ENCODE assay signal across 1 cellular context in the genomic region with DNA sequence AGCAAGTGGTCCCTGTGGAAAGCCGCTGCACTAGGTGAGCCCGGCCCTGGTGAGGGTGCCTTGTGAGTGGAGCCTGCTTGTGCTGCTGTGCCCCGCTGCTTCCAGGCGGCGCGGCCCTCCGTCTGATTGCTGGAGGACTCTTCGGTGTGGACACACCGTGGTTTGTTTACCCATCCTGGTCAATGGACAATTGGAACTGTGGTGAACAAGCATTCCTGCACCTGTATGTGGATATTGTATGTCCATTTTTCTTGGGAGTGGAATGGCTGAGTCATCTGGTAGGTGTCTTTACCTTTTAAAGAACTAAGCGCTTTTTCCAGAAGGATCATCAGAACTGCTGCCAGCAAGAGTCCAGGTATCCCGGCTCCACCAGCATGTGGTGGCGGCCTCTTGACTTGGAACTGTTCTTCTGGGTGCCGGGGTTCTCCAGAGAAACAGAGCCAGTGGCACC.
A peak's percentile ranks its signal among the peaks of the same experiment; 100 is the strongest.
TF ChIP-seq lines count a peak whose summit lies in the region.

No MANE protein-coding gene starts in this region.

TF ChIP-seq in K562, 482 proteins besides CTCF, POLR2A, EP300 and RAD21:
- TF ChIP-seq, protein P1, sequence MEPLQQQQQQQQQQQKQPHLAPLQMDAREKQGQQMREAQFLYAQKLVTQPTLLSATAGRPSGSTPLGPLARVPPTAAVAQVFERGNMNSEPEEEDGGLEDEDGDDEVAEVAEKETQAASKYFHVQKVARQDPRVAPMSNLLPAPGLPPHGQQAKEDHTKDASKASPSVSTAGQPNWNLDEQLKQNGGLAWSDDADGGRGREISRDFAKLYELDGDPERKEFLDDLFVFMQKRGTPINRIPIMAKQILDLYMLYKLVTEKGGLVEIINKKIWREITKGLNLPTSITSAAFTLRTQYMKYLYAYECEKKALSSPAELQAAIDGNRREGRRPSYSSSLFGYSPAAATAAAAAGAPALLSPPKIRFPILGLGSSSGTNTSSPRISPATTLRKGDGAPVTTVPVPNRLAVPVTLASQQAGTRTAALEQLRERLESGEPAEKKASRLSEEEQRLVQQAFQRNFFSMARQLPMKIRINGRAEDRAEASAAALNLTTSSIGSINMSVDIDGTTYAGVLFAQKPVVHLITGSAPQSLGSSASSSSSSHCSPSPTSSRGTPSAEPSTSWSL (CRISPR knock-in tag; IDR thresholded peaks at IDR 0.05; ENCODE audit: borderline replicate concordance) = no peak
- TF ChIP-seq ZNF316 (IDR thresholded peaks at IDR 0.05) (0 out of 2 replicates have a peak, but pooled peaks have one; percentile 28), PHB2 (IDR thresholded peaks at IDR 0.05; ENCODE audit: low read depth) (no peak)
- TF ChIP-seq, protein P2, sequence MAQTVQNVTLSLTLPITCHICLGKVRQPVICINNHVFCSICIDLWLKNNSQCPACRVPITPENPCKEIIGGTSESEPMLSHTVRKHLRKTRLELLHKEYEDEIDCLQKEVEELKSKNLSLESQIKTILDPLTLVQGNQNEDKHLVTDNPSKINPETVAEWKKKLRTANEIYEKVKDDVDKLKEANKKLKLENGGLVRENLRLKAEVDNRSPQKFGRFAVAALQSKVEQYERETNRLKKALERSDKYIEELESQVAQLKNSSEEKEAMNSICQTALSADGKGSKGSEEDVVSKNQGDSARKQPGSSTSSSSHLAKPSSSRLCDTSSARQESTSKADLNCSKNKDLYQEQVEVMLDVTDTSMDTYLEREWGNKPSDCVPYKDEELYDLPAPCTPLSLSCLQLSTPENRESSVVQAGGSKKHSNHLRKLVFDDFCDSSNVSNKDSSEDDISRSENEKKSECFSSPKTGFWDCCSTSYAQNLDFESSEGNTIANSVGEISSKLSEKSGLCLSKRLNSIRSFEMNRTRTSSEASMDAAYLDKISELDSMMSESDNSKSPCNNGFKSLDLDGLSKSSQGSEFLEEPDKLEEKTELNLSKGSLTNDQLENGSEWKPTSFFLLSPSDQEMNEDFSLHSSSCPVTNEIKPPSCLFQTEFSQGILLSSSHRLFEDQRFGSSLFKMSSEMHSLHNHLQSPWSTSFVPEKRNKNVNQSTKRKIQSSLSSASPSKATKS (CRISPR knock-in tag; IDR thresholded peaks at IDR 0.05) = no peak
